ENCODE assay signal across 13 cellular contexts in the genomic region with DNA sequence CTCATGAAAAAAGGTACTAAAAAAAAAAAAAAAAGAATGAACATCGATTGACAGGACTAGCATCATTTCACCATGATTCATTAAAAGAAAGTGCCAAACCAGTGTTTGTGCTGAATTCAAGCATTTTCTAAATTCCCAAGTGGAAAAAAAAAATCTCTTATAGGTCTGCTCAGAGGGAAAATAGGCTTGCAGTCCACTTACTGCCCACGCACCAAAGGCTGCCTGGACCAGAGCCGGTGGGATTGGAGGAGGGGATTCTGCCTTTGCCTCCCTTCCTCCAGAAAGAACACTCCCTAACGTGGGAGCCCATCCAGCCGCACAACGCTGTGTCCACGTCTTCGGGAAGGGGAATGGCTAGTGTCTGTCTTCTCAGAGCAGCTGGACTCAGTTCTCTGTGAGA. TPM values are rescaled to one million over a fixed set of nuclear protein-coding genes. Genes with fewer than 3 reads are reported as not detected.
DNase-seq lines count a peak whose midpoint lies in the region; ATAC-seq and TF ChIP-seq lines count a peak whose summit lies in the region.
"Had no signal": no experiment of that assay in that cellular context is flagged by ENCODE, and none has a peak within 500 bp of the region (broad histone marks: within the 10 kb centered on the region; RNA-seq: fewer than 3 reads in every experiment).

No MANE protein-coding gene starts in this region.

- peaks cover 6% of the 10 kb centered on the region for H3K36me3 Mint-ChIP-seq in activated T-helper 2 cell treated with anti-CD3 and anti-CD28 coated beads, Interferon-gamma antibody, Interleukin-2, Interleukin-4, amounts not matched to agents 10 μg/mL and 5 μg/mL and 100 μg/mL, durations not matched to agents 14 hours and 24 hours and 36 hours (ENCODE audit: low read depth)

- intact Hi-C loops in body of pancreas (cut with DNase I) (no loop called here), colonic mucosa (cut with DNase I) (no loop called here)
- intact Hi-C loops in activated T-helper 2 cell treated with anti-CD3 and anti-CD28 coated beads, Interferon-gamma antibody, Interleukin-2, Interleukin-4, amounts not matched to agents 10 μg/mL and 5 μg/mL and 100 μg/mL, durations not matched to agents 14 hours and 24 hours and 36 hours (cut with micrococcal nuclease), result no loop called here

- H3F3A ChIP-seq in smooth muscle cell (ENCODE audit: low read depth), result peaks cover 28% of the 10 kb centered on the region

- TF ChIP-seq CTCF in AG10803 (conservative IDR thresholded peaks at IDR 0.05; ENCODE audit: low read length) (no peak), body of pancreas (IDR thresholded peaks at IDR 0.05) (no peak), hepatocyte (IDR thresholded peaks at IDR 0.05; ENCODE audit: poor library complexity) (no peak), smooth muscle cell (IDR thresholded peaks at IDR 0.05; ENCODE audit: borderline replicate concordance, insufficient read depth, poor library complexity, severe bottlenecking) (no peak), colonic mucosa (IDR thresholded peaks at IDR 0.05) (no peak)

- TF ChIP-seq POLR2A in body of pancreas (IDR thresholded peaks at IDR 0.05), result no peak

- ATAC-seq in body of pancreas (peak; percentile 39), HG02642 (IDR thresholded peaks at IDR 0.05; ENCODE audit: poor library complexity, unreplicated experiment) (no peak)
- ATAC-seq: activated CD4-positive, alpha-beta T cell treated with anti-CD3 and anti-CD28 coated beads for 36 hours; stimulated activated memory B cell treated with anti-CD40 and anti-IgM and Interleukin-4, amounts not matched to agents 10 μg/mL and 1 μg/mL and 100 μg/mL, for 72 hours had no signal

- WGBS in body of pancreas, 2 donors, result 73 to 81% methylated on average over 8 of the region's 8 CpGs
- WGBS in hepatocyte (ENCODE audit: low lambda C conversion rate, missing lambda C conversion rate), result 77% methylated on average over 8 of the region's 8 CpGs
- WGBS in smooth muscle cell (ENCODE audit: low lambda C conversion rate), result 14% methylated on average over 8 of the region's 8 CpGs

- H4K20me1 ChIP-seq in hepatocyte (ENCODE audit: insufficient read depth, poor library complexity, severe bottlenecking) (no peaks in the 10 kb centered on the region), smooth muscle cell (ENCODE audit: low read depth) (no peaks in the 10 kb centered on the region)

- H3K4me3 ChIP-seq in AG10803 (ENCODE audit: low read length), result peak overlapping the region; percentile 31
- no peak overlapping the region for H3K4me3 ChIP-seq in body of pancreas
- no peak overlapping the region for H3K4me3 ChIP-seq in hepatocyte
- H3K4me3 ChIP-seq in smooth muscle cell, result peak overlapping the region; percentile 4
- no peak overlapping the region for H3K4me3 ChIP-seq in colonic mucosa

- H3K9me3 Mint-ChIP-seq in activated T-helper 2 cell treated with anti-CD3 and anti-CD28 coated beads, Interferon-gamma antibody, Interleukin-2, Interleukin-4, amounts not matched to agents 10 μg/mL and 5 μg/mL and 100 μg/mL, durations not matched to agents 14 hours and 24 hours and 36 hours, result no peaks in the 10 kb centered on the region
- H3K9me3 Mint-ChIP-seq: activated naive CD4-positive, alpha-beta T cell treated with anti-CD3 and anti-CD28 coated beads, Interleukin-2, amount 10 ng/mL, durations not matched to agents 7 days and 5 days; stimulated activated memory B cell treated with anti-CD40 and anti-IgM and Interleukin-4, amounts not matched to agents 10 μg/mL and 1 μg/mL and 100 μg/mL, for 72 hours had no signal

- H3K4me1 Mint-ChIP-seq in activated T-helper 2 cell treated with anti-CD3 and anti-CD28 coated beads, Interferon-gamma antibody, Interleukin-2, Interleukin-4, amounts not matched to agents 10 μg/mL and 5 μg/mL and 100 μg/mL, durations not matched to agents 14 hours and 24 hours and 36 hours (ENCODE audit: low read depth), result peaks cover 9% of the 10 kb centered on the region

- no peak overlapping the region for H2AFZ ChIP-seq in hepatocyte
- H2AFZ ChIP-seq in smooth muscle cell (ENCODE audit: low read depth), result peak overlapping the region; percentile 45

- no peak overlapping the region for H3K27ac Mint-ChIP-seq in activated T-helper 2 cell treated with anti-CD3 and anti-CD28 coated beads, Interferon-gamma antibody, Interleukin-2, Interleukin-4, amounts not matched to agents 10 μg/mL and 5 μg/mL and 100 μg/mL, durations not matched to agents 14 hours and 24 hours and 36 hours
- H3K27ac Mint-ChIP-seq: activated CD4-positive, alpha-beta T cell treated with anti-CD3 and anti-CD28 coated beads for 36 hours; activated naive CD4-positive, alpha-beta T cell treated with anti-CD3 and anti-CD28 coated beads, Interleukin-2, amount 10 ng/mL, durations not matched to agents 7 days and 5 days; stimulated activated memory B cell treated with anti-CD40 and anti-IgM and Interleukin-4, amounts not matched to agents 10 μg/mL and 1 μg/mL and 100 μg/mL, for 72 hours had no signal

- no peaks in the 10 kb centered on the region for H3K27me3 Mint-ChIP-seq in activated T-helper 2 cell treated with anti-CD3 and anti-CD28 coated beads, Interferon-gamma antibody, Interleukin-2, Interleukin-4, amounts not matched to agents 10 μg/mL and 5 μg/mL and 100 μg/mL, durations not matched to agents 14 hours and 24 hours and 36 hours (ENCODE audit: low read depth)
- H3K27me3 Mint-ChIP-seq: activated CD4-positive, alpha-beta T cell treated with anti-CD3 and anti-CD28 coated beads for 36 hours; stimulated activated memory B cell treated with anti-CD40 and anti-IgM and Interleukin-4, amounts not matched to agents 10 μg/mL and 1 μg/mL and 100 μg/mL, for 72 hours had no signal

- H3K9me2 ChIP-seq in hepatocyte (replicated peaks; ENCODE audit: insufficient read depth), result no peaks in the 10 kb centered on the region

- H3K27me3 ChIP-seq in body of pancreas (no peaks in the 10 kb centered on the region), hepatocyte (no peaks in the 10 kb centered on the region), smooth muscle cell (ENCODE audit: low read depth) (no peaks in the 10 kb centered on the region), colonic mucosa (no peaks in the 10 kb centered on the region)

- no peaks in the 10 kb centered on the region for H3K36me3 ChIP-seq in body of pancreas (replicated peaks in 1 of 2; ENCODE audit: insufficient read depth in 1 of 2, low read depth in 2 of 2)
- no peaks in the 10 kb centered on the region for H3K36me3 ChIP-seq in hepatocyte (replicated peaks; ENCODE audit: insufficient read depth, low read depth)
- H3K36me3 ChIP-seq in smooth muscle cell (ENCODE audit: low read depth), result no peaks in the 10 kb centered on the region
- H3K36me3 ChIP-seq in colonic mucosa, result no peaks in the 10 kb centered on the region

- no peak overlapping the region for H3K4me3 Mint-ChIP-seq in activated T-helper 2 cell treated with anti-CD3 and anti-CD28 coated beads, Interferon-gamma antibody, Interleukin-2, Interleukin-4, amounts not matched to agents 10 μg/mL and 5 μg/mL and 100 μg/mL, durations not matched to agents 14 hours and 24 hours and 36 hours (ENCODE audit: low read depth)
- H3K4me3 Mint-ChIP-seq: activated CD4-positive, alpha-beta T cell treated with anti-CD3 and anti-CD28 coated beads for 36 hours; activated naive CD4-positive, alpha-beta T cell treated with anti-CD3 and anti-CD28 coated beads, Interleukin-2, amount 10 ng/mL, durations not matched to agents 7 days and 5 days; stimulated activated memory B cell treated with anti-CD40 and anti-IgM and Interleukin-4, amounts not matched to agents 10 μg/mL and 1 μg/mL and 100 μg/mL, for 72 hours had no signal

- H3K9ac ChIP-seq in smooth muscle cell (ENCODE audit: low read depth) (no peak overlapping the region), colonic mucosa (ENCODE audit: low read depth in 2 of 2, low read length in 2 of 2) (no peak overlapping the region)

- peak overlapping the region; percentile 19 for H3K4me2 ChIP-seq in hepatocyte
- H3K4me2 ChIP-seq in smooth muscle cell, result peak overlapping the region; percentile 75

- peaks cover 5% of the 10 kb centered on the region for H3K4me1 ChIP-seq in body of pancreas
- H3K4me1 ChIP-seq in hepatocyte (ENCODE audit: insufficient read depth), result peaks cover 6% of the 10 kb centered on the region
- peaks cover 14% of the 10 kb centered on the region for H3K4me1 ChIP-seq in smooth muscle cell (ENCODE audit: low read depth)
- no peaks in the 10 kb centered on the region for H3K4me1 ChIP-seq in colonic mucosa

- H3K9me3 ChIP-seq in body of pancreas, result no peaks in the 10 kb centered on the region
- no peaks in the 10 kb centered on the region for H3K9me3 ChIP-seq in hepatocyte (ENCODE audit: low read depth)
- H3K9me3 ChIP-seq in smooth muscle cell (replicated peaks; ENCODE audit: low read depth), result no peaks in the 10 kb centered on the region
- no peaks in the 10 kb centered on the region for H3K9me3 ChIP-seq in colonic mucosa

- H3K79me2 ChIP-seq in hepatocyte (peaks cover 5% of the 10 kb centered on the region), smooth muscle cell (ENCODE audit: low read depth) (no peaks in the 10 kb centered on the region)

- H3K27ac ChIP-seq in body of pancreas (peak overlapping the region in 1 of 4 donors; percentile 11), hepatocyte (peak overlapping the region; percentile 83), smooth muscle cell (ENCODE audit: low read depth) (peak overlapping the region; percentile 88), colonic mucosa (no peak overlapping the region)
- H3K27ac ChIP-seq: C4-2B had no signal

- DNase-seq in AG10803 (ENCODE audit: low read depth) (peak; percentile 84), body of pancreas (peak in 3 of 4 donors; percentile 25 to 56 (median 28)), hepatocyte (ENCODE audit: low spot score) (no peak), smooth muscle cell (lab: John Stamatoyannopoulos, UW; ENCODE audit: unreplicated experiment) (no peak), retina (no peak), colonic mucosa (no peak)
- DNase-seq in activated T-helper 2 cell treated with anti-CD3 and anti-CD28 coated beads, Interferon-gamma antibody, Interleukin-2, Interleukin-4, amounts not matched to agents 10 μg/mL and 5 μg/mL and 100 μg/mL, durations not matched to agents 14 hours and 24 hours and 36 hours (ENCODE audit: low spot score), result no peak
- DNase-seq: activated CD4-positive, alpha-beta T cell treated with anti-CD3 and anti-CD28 coated beads for 36 hours; activated naive CD4-positive, alpha-beta T cell treated with anti-CD3 and anti-CD28 coated beads, Interleukin-2, amount 10 ng/mL, durations not matched to agents 7 days and 5 days; effector CD4-positive, alpha-beta T cell had no signal

RNA-seq across cellular contexts. Expression of gene TRAPPC10, which starts 5.5 kb away (rescaled TPM):
- total RNA-seq in body of pancreas (10 to 100 TPM; 10.9 to 26.4 TPM), hepatocyte (16.6 and 17.7 TPM in 2 replicates), smooth muscle cell (16.9 and 24.6 TPM in 2 replicates), colonic mucosa (10 to 100 TPM; 46.6 to 50.2 TPM)
- polyA plus RNA-seq in hepatocyte (12.9 and 13.1 TPM in 2 replicates), smooth muscle cell (7.9 and 12.3 TPM in 2 replicates)
- 67.3 and 69.9 TPM in 2 replicates for total RNA-seq in activated T-helper 2 cell treated with anti-CD3 and anti-CD28 coated beads, Interferon-gamma antibody, Interleukin-2, Interleukin-4, amounts not matched to agents 10 μg/mL and 5 μg/mL and 100 μg/mL, durations not matched to agents 14 hours and 24 hours and 36 hours

Comparison
In these comparisons a context has a peak if more than half of its experiments do, and no peak if none do; other contexts are left out.
1. DNase-seq: peak in AG10803 (single experiment) and body of pancreas (3 of 4); none in hepatocyte (single experiment), smooth muscle cell (single experiment), retina (single experiment), colonic mucosa (single experiment) and activated T-helper 2 cell treated with anti-CD3 and anti-CD28 coated beads, Interferon-gamma antibody, Interleukin-2, Interleukin-4, amounts not matched to agents 10 μg/mL and 5 μg/mL and 100 μg/mL, durations not matched to agents 14 hours and 24 hours and 36 hours (single experiment).
2. H3K4me3 ChIP-seq: peak in AG10803 (single experiment) and smooth muscle cell (single experiment); none in body of pancreas (0 of 2), hepatocyte (single experiment) and colonic mucosa (single experiment).